ENCODE assay signal across 10 cellular contexts in the genomic region with DNA sequence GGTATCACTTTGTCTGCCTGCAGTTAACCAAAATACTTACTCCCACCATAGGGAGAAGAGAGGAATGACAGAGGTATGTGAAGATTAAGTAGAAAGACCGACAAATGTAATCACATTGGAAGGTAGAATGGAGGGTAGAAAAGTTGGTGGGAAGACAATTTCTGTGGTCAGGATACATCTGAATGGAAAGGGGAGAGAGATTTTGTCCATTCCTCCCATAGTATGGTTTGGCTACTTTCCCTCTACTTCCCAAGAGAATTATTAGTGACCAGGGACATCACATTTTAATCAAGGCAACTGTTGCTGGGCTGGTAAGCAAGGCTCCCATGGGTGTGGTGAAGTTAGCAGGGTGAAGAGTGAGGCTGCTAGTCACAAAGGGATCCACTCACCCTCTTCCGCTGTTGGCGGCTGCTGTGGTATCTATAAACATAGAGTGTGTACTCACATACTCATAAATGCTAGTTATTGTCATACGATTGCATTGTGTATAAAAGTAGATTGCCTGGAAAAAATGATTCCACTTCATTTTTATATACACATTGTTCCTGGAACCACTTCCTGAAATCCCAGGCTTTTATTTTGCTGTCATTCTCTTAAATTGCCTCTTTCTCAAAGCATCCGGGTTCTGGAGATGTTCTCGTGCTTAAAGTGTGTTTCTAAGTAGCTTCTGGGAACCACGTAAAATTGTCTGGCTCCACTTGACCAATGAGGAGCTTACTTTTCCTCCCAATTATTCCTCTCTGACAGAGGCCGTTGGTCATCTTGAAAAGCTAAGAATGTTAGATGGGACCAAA.
DNase-seq lines count a peak whose midpoint lies in the region; ATAC-seq, FAIRE-seq and TF ChIP-seq lines count a peak whose summit lies in the region.
"Had no signal": no experiment of that assay in that cellular context is flagged by ENCODE, and none has a peak within 500 bp of the region (broad histone marks: within the 10 kb centered on the region; RNA-seq: fewer than 3 reads in every experiment).

No MANE protein-coding gene starts in this region.

- peak overlapping the region; percentile 64 for H3K27ac Mint-ChIP-seq in mesothelial cell of epicardium
- no peak overlapping the region for H3K27ac Mint-ChIP-seq in activated T-helper 2 cell treated with anti-CD3 and anti-CD28 coated beads, Interferon-gamma antibody, Interleukin-2, Interleukin-4, amounts not matched to agents 10 μg/mL and 5 μg/mL and 100 μg/mL, durations not matched to agents 14 hours and 24 hours and 36 hours
- H3K27ac Mint-ChIP-seq: stimulated activated naive CD8-positive, alpha-beta T cell treated with anti-CD3 and anti-CD28 coated beads, Interleukin-15, Interleukin-2, amounts not matched to agents 100 ng/mL and 50 ng/mL, for 24 hours had no signal

- CTCF ChIA-PET in A549 (lab: Yijun Ruan, JAX), result interaction anchor here (0.6 kb wide), 1 partner anchor 15 kb away, joined by 3 read pairs; no protein-coding TSS in a partner anchor

- no peak for TF ChIP-seq CTCF in A549 (IDR thresholded peaks at IDR 0.05)
- no peak for TF ChIP-seq CTCF in mesothelial cell of epicardium (IDR thresholded peaks at IDR 0.05; ENCODE audit: unreplicated experiment)

- H3K9me3 Mint-ChIP-seq in mesothelial cell of epicardium, result no peaks in the 10 kb centered on the region
- no peaks in the 10 kb centered on the region for H3K9me3 Mint-ChIP-seq in activated T-helper 2 cell treated with anti-CD3 and anti-CD28 coated beads, Interferon-gamma antibody, Interleukin-2, Interleukin-4, amounts not matched to agents 10 μg/mL and 5 μg/mL and 100 μg/mL, durations not matched to agents 14 hours and 24 hours and 36 hours
- H3K9me3 Mint-ChIP-seq: stimulated activated naive CD8-positive, alpha-beta T cell treated with anti-CD3 and anti-CD28 coated beads, Interleukin-15, Interleukin-2, amounts not matched to agents 100 ng/mL and 50 ng/mL, for 24 hours had no signal

- intact Hi-C loops in activated T-helper 2 cell treated with anti-CD3 and anti-CD28 coated beads, Interferon-gamma antibody, Interleukin-2, Interleukin-4, amounts not matched to agents 10 μg/mL and 5 μg/mL and 100 μg/mL, durations not matched to agents 14 hours and 24 hours and 36 hours (cut with micrococcal nuclease), result no loop called here

- no peaks in the 10 kb centered on the region for H3K36me3 Mint-ChIP-seq in mesothelial cell of epicardium
- no peaks in the 10 kb centered on the region for H3K36me3 Mint-ChIP-seq in activated T-helper 2 cell treated with anti-CD3 and anti-CD28 coated beads, Interferon-gamma antibody, Interleukin-2, Interleukin-4, amounts not matched to agents 10 μg/mL and 5 μg/mL and 100 μg/mL, durations not matched to agents 14 hours and 24 hours and 36 hours (ENCODE audit: low read depth)

- POLR2A ChIA-PET in A549 (lab: Yijun Ruan, JAX), result no interaction called here

- peaks cover 27% of the 10 kb centered on the region for H3K4me1 ChIP-seq in A549

- no peak for TF ChIP-seq EP300 in A549 (IDR thresholded peaks at IDR 0.05)

- H3K4me2 ChIP-seq in A549, result no peak overlapping the region

- 93% methylated on average over 8 of the region's 8 CpGs for WGBS in A549 (ENCODE audit: missing lambda C conversion rate)

- DNase-seq in A549 (ENCODE audit: low read depth in 1 of 2, low spot score in 1 of 2) (no peak), mesothelial cell of epicardium (ENCODE audit: low spot score in 2 of 2, unreplicated experiment in 2 of 2) (no peak), NCI-H526 treated with DMSO at 0.1 percent for 48 hours (lab: John Stamatoyannopoulos, UW) (no peak), iPS-NIHi11 (ENCODE audit: low spot score) (no peak), middle frontal gyrus (ENCODE audit: extremely low spot score, low spot score) (no peak)
- DNase-seq in activated effector memory CD4-positive, alpha-beta T cell treated with anti-CD3 and anti-CD28 coated beads, Interleukin-2, amount 50 U/mL, for 16 hours, result peak; percentile 68
- DNase-seq in activated T-helper 2 cell treated with anti-CD3 and anti-CD28 coated beads, Interferon-gamma antibody, Interleukin-2, Interleukin-4, amounts not matched to agents 10 μg/mL and 5 μg/mL and 100 μg/mL, durations not matched to agents 14 hours and 24 hours and 36 hours (ENCODE audit: low spot score), result no peak
- DNase-seq: psoas muscle had no signal

- no peak overlapping the region for H3K4me3 ChIP-seq in A549
- H3K4me3 ChIP-seq: psoas muscle had no signal

- H3K27me3 Mint-ChIP-seq in mesothelial cell of epicardium (ENCODE audit: low read depth), result no peaks in the 10 kb centered on the region
- H3K27me3 Mint-ChIP-seq in activated T-helper 2 cell treated with anti-CD3 and anti-CD28 coated beads, Interferon-gamma antibody, Interleukin-2, Interleukin-4, amounts not matched to agents 10 μg/mL and 5 μg/mL and 100 μg/mL, durations not matched to agents 14 hours and 24 hours and 36 hours (ENCODE audit: low read depth), result no peaks in the 10 kb centered on the region
- H3K27me3 Mint-ChIP-seq: stimulated activated naive CD8-positive, alpha-beta T cell treated with anti-CD3 and anti-CD28 coated beads, Interleukin-15, Interleukin-2, amounts not matched to agents 100 ng/mL and 50 ng/mL, for 24 hours had no signal

- FAIRE-seq in A549 (lab: Jason Lieb, UNC), result no peak

- TF ChIP-seq RAD21 in A549 (conservative IDR thresholded peaks at IDR 0.05 in 1 of 2, IDR thresholded peaks at IDR 0.05 in 1 of 2), result no peak

- no peaks in the 10 kb centered on the region for H3K9me3 ChIP-seq in A549
- H3K9me3 ChIP-seq: psoas muscle had no signal

- no peak for TF ChIP-seq POLR2A in A549 (IDR thresholded peaks at IDR 0.05; ENCODE audit: low read length)

- H3K4me3 Mint-ChIP-seq in mesothelial cell of epicardium, result no peak overlapping the region
- no peak overlapping the region for H3K4me3 Mint-ChIP-seq in activated T-helper 2 cell treated with anti-CD3 and anti-CD28 coated beads, Interferon-gamma antibody, Interleukin-2, Interleukin-4, amounts not matched to agents 10 μg/mL and 5 μg/mL and 100 μg/mL, durations not matched to agents 14 hours and 24 hours and 36 hours (ENCODE audit: low read depth)
- H3K4me3 Mint-ChIP-seq: stimulated activated naive CD8-positive, alpha-beta T cell treated with anti-CD3 and anti-CD28 coated beads, Interleukin-15, Interleukin-2, amounts not matched to agents 100 ng/mL and 50 ng/mL, for 24 hours had no signal

- ATAC-seq in A549 (no peak), GM18861 (IDR thresholded peaks at IDR 0.05; ENCODE audit: unreplicated experiment) (peak; percentile 13)
- ATAC-seq: psoas muscle had no signal

- H3K4me1 Mint-ChIP-seq in mesothelial cell of epicardium, result peaks cover 52% of the 10 kb centered on the region
- peaks cover 12% of the 10 kb centered on the region for H3K4me1 Mint-ChIP-seq in activated T-helper 2 cell treated with anti-CD3 and anti-CD28 coated beads, Interferon-gamma antibody, Interleukin-2, Interleukin-4, amounts not matched to agents 10 μg/mL and 5 μg/mL and 100 μg/mL, durations not matched to agents 14 hours and 24 hours and 36 hours (ENCODE audit: low read depth)

- H3K27ac ChIP-seq in A549, result peak overlapping the region; percentile 26; a peak in 4 of 6 replicates
- H3K27ac ChIP-seq: psoas muscle had no signal

TF ChIP-seq in A549, 52 proteins besides CTCF, POLR2A, EP300 and RAD21:
- TF ChIP-seq JUN (IDR thresholded peaks at IDR 0.05), result no peak
- no peak for TF ChIP-seq POLR2AphosphoS2 (conservative IDR thresholded peaks at IDR 0.05; ENCODE audit: low read length)
- TF ChIP-seq TP53 (CRISPR knock-in tag; IDR thresholded peaks at IDR 0.05), result no peak
- TF ChIP-seq KDM1A (IDR thresholded peaks at IDR 0.05; ENCODE audit: low read depth), result no peak
- no peak for TF ChIP-seq ESRRA (IDR thresholded peaks at IDR 0.05; ENCODE audit: borderline replicate concordance, low read length)
- TF ChIP-seq, protein P1, sequence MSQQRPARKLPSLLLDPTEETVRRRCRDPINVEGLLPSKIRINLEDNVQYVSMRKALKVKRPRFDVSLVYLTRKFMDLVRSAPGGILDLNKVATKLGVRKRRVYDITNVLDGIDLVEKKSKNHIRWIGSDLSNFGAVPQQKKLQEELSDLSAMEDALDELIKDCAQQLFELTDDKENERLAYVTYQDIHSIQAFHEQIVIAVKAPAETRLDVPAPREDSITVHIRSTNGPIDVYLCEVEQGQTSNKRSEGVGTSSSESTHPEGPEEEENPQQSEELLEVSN (IDR thresholded peaks at IDR 0.05; ENCODE audit: borderline replicate concordance, low read depth), result no peak
- TF ChIP-seq CEBPB (IDR thresholded peaks at IDR 0.05), result no peak
- no peak for TF ChIP-seq RNF2 (IDR thresholded peaks at IDR 0.05; ENCODE audit: borderline replicate concordance, low read depth)
